ENCODE assay signal across 36 cellular contexts in genomic region chr2:44280869-44281268, GRCh38. TPM values are rescaled to one million over a fixed set of nuclear protein-coding genes. Genes with fewer than 3 reads are reported as not detected.
"Had no signal": no experiment of that assay in that cellular context is flagged by ENCODE, and none has a peak within 500 bp of the region (broad histone marks: within the 10 kb centered on the region; RNA-seq: fewer than 3 reads in every experiment).

No MANE protein-coding gene starts in this region.

- H3K27ac ChIP-seq: adrenal gland, ascending aorta, brain microvascular endothelial cell, breast epithelium, cardiac muscle cell had no signal

- H3K36me3 ChIP-seq: adrenal gland, ascending aorta, brain microvascular endothelial cell, breast epithelium, cardiac muscle cell had no signal

- H3K4me3 ChIP-seq: adrenal gland, ascending aorta, body of pancreas, breast epithelium, cardiac muscle cell had no signal

- DNase-seq: activated effector memory CD4-positive, alpha-beta T cell treated with anti-CD3 and anti-CD28 coated beads, Interleukin-2, amount 50 U/mL, for 16 hours; activated effector memory CD4-positive, alpha-beta T cell treated with Interleukin-2 at 50 U/mL for 16 hours; activated gamma-delta T cell; activated gamma-delta T cell treated with Interleukin-2 at 50 U/mL for 16 hours; activated naive CD4-positive, alpha-beta T cell; activated naive CD4-positive, alpha-beta T cell treated with anti-CD3 and anti-CD28 coated beads for 36 hours; activated naive CD4-positive, alpha-beta T cell treated with anti-CD3 and anti-CD28 coated beads, Interleukin-2, amount 10 ng/mL, durations not matched to agents 7 days and 5 days; activated naive CD4-positive, alpha-beta T cell treated with anti-CD3 and anti-CD28 coated beads, Interleukin-2, amount 50 U/mL, for 16 hours; activated naive CD4-positive, alpha-beta T cell treated with Interleukin-2 at 50 U/mL for 16 hours; activated naive CD8-positive, alpha-beta T cell treated with anti-CD3 and anti-CD28 coated beads for 36 hours; activated naive CD8-positive, alpha-beta T cell treated with anti-CD3 and anti-CD28 coated beads, Interleukin-2, amount 10 ng/mL, durations not matched to agents 7 days and 5 days; activated naive CD8-positive, alpha-beta T cell treated with anti-CD3 and anti-CD28 coated beads, Interleukin-2, amount 50 U/mL, for 24 hours; activated T-cell treated with anti-CD3 and anti-CD28 coated beads, Interleukin-2, amount 50 U/mL, for 1 hour; activated T-cell treated with anti-CD3 and anti-CD28 coated beads, Interleukin-2, amount 50 U/mL, for 24 hours; activated T-cell treated with anti-CD3 and anti-CD28 coated beads, Interleukin-2, amount 50 U/mL, for 4 hours; activated T-cell treated with anti-CD3 and anti-CD28 coated beads, Interleukin-2, amount 50 U/mL, for 48 hours; activated T-cell treated with anti-CD3 and anti-CD28 coated beads, Interleukin-2, amount 50 U/mL, for 72 hours; adrenal gland; amniotic stem cell; amygdala; anterior cingulate cortex; aorta; body of pancreas; brain microvascular endothelial cell; caudate nucleus; central memory CD4-positive, alpha-beta T cell; cerebellar nuclear complex had no signal

- H3K4me1 ChIP-seq: adrenal gland, breast epithelium had no signal

- H3K27me3 ChIP-seq: adrenal gland, ascending aorta, body of pancreas, brain microvascular endothelial cell, breast epithelium, cardiac muscle cell had no signal

- ATAC-seq: activated naive CD4-positive, alpha-beta T cell treated with anti-CD3 and anti-CD28 coated beads, Interleukin-2, amount 50 U/mL, for 72 hours; activated naive CD8-positive, alpha-beta T cell treated with anti-CD3 and anti-CD28 coated beads, Interleukin-2, amount 50 U/mL, for 24 hours; activated T-cell treated with anti-CD3 and anti-CD28 coated beads, Interleukin-2, amount 50 U/mL, for 4 hours; activated T-cell treated with anti-CD3 and anti-CD28 coated beads, Interleukin-2, amount 50 U/mL, for 72 hours; activated T-helper 17 cell treated with anti-CD3 and anti-CD28 coated beads, Interleukin-2, amount 50 U/mL, for 72 hours; body of pancreas had no signal

- FAIRE-seq: astrocyte, bronchial epithelial cell had no signal

- H3K9me3 ChIP-seq: adrenal gland, ascending aorta, body of pancreas, breast epithelium had no signal

RNA-seq across cellular contexts. Expression of gene SLC3A1, which starts 5.6 kb away (rescaled TPM):
- total RNA-seq: activated naive CD4-positive, alpha-beta T cell treated with anti-CD3 and anti-CD28 coated beads for 36 hours; activated naive CD8-positive, alpha-beta T cell treated with anti-CD3 and anti-CD28 coated beads for 36 hours; activated T-cell treated with anti-CD3 and anti-CD28 coated beads, Interleukin-2, amount 50 U/mL, for 4 hours; activated T-helper 1 cell treated with anti-CD3 and anti-CD28 coated beads, Interleukin-12 subunit alpha, Interleukin-12 subunit beta, Interleukin-2, Interleukin-4 antibody, amounts not matched to agents 30 ng/mL and 10 ng/mL and 1 ng/mL, durations not matched to agents 14 hours and 24 hours and 36 hours; activated T-helper 17 cell treated with anti-CD3 and anti-CD28 coated beads, Interleukin-2, amount 50 U/mL, for 72 hours; bronchial epithelial cell; cardiac muscle cell; chondrocyte had no signal
